ENCODE assay signal across 8 cellular contexts in genomic region chr13:28423010-28423409, GRCh38.
DNase-seq lines count a peak whose midpoint lies in the region; ATAC-seq and TF ChIP-seq lines count a peak whose summit lies in the region.

No MANE protein-coding gene starts in this region.

- CTCF ChIA-PET in CD8-positive, alpha-beta memory T cell (lab: Charles Lee): no interaction called here

- TF ChIP-seq EP300 in gastroesophageal sphincter (IDR thresholded peaks at IDR 0.05): no peak

- no peaks in the 10 kb centered on the region for H3K9me2 ChIP-seq in Loucy (replicated peaks; ENCODE audit: low read depth, low read length)

- no peaks in the 10 kb centered on the region for H3K9me3 ChIP-seq in CD8-positive, alpha-beta memory T cell (ENCODE audit: low read length)
- H3K9me3 ChIP-seq in Loucy (ENCODE audit: insufficient read depth, low read depth, low read length): no peaks in the 10 kb centered on the region
- no peaks in the 10 kb centered on the region for H3K9me3 ChIP-seq in gastroesophageal sphincter

- peak overlapping the region; percentile 89 for H3K4me2 ChIP-seq in Loucy (ENCODE audit: low read depth, low read length, poor library complexity, severe bottlenecking)

- ATAC-seq in GM19468 (IDR thresholded peaks at IDR 0.05; ENCODE audit: extremely low read depth, unreplicated experiment): peak; percentile 55
- ATAC-seq in gastroesophageal sphincter: peak; percentile 53
- ATAC-seq in HG03520 (IDR thresholded peaks at IDR 0.05; ENCODE audit: unreplicated experiment): no peak

- H3K4me3 ChIP-seq in CD8-positive, alpha-beta memory T cell (ENCODE audit: low read length): no peak overlapping the region
- H3K4me3 ChIP-seq in Loucy (ENCODE audit: low read length, poor library complexity, severe bottlenecking): peak overlapping the region; percentile 71
- no peak overlapping the region for H3K4me3 ChIP-seq in gastroesophageal sphincter

- H3K4me1 Mint-ChIP-seq in CD8-positive, alpha-beta memory T cell: peaks cover 13 to 15% (median 15%) of the 10 kb centered on the region in 3 donors
- peaks cover 12% of the 10 kb centered on the region for H3K4me1 Mint-ChIP-seq in nephron progenitor cell

- H3K36me3 ChIP-seq in CD8-positive, alpha-beta memory T cell (ENCODE audit: insufficient read depth, low read length): no peaks in the 10 kb centered on the region
- H3K36me3 ChIP-seq in Loucy (ENCODE audit: insufficient read depth, low read length) (peaks cover 70% of the 10 kb centered on the region), gastroesophageal sphincter (no peaks in the 10 kb centered on the region)

- H3F3A ChIP-seq in Loucy (ENCODE audit: low read depth): no peaks in the 10 kb centered on the region

- no peak overlapping the region for H3K27ac ChIP-seq in CD8-positive, alpha-beta memory T cell (ENCODE audit: low read depth, low read length)
- H3K27ac ChIP-seq in gastroesophageal sphincter: no peak overlapping the region

- H4K20me1 ChIP-seq in Loucy (ENCODE audit: insufficient read depth, low read length, poor library complexity, severe bottlenecking): no peaks in the 10 kb centered on the region

- H3K4me3 Mint-ChIP-seq in CD8-positive, alpha-beta memory T cell: peak overlapping the region in 6 of 7 donors; percentile 8 to 65 (median 42)
- no peak overlapping the region for H3K4me3 Mint-ChIP-seq in nephron progenitor cell

- no peaks in the 10 kb centered on the region for H3K27me3 ChIP-seq in CD8-positive, alpha-beta memory T cell (ENCODE audit: insufficient read depth, low read length, poor library complexity, severe bottlenecking)
- H3K27me3 ChIP-seq in Loucy (ENCODE audit: insufficient read depth, low read length, poor library complexity, severe bottlenecking): no peaks in the 10 kb centered on the region
- H3K27me3 ChIP-seq in gastroesophageal sphincter: no peaks in the 10 kb centered on the region

- H3K27ac Mint-ChIP-seq in CD8-positive, alpha-beta memory T cell: peak overlapping the region in 5 of 8 donors; percentile 21 to 52 (median 37)
- no peak overlapping the region for H3K27ac Mint-ChIP-seq in nephron progenitor cell

- 63% methylated on average over 5 of the region's 5 CpGs; no CpG with 5 or more reads in 1 of the 2 donors for WGBS in gastroesophageal sphincter (ENCODE audit: low coverage in 1 of 2), 2 donors

- H3K9ac ChIP-seq in Loucy (ENCODE audit: low read depth, low read length, poor library complexity, severe bottlenecking): peak overlapping the region; percentile 79

- H3K4me1 ChIP-seq in CD8-positive, alpha-beta memory T cell (ENCODE audit: insufficient read depth, low read length): peaks cover 11% of the 10 kb centered on the region
- H3K4me1 ChIP-seq in Loucy (ENCODE audit: insufficient read depth, low read length, poor library complexity, severe bottlenecking) (peaks cover 48% of the 10 kb centered on the region), gastroesophageal sphincter (no peaks in the 10 kb centered on the region)

- no peak for TF ChIP-seq CTCF in Loucy (conservative IDR thresholded peaks at IDR 0.05; ENCODE audit: low read length)
- TF ChIP-seq CTCF in gastroesophageal sphincter (IDR thresholded peaks at IDR 0.05): no peak
- no peak for TF ChIP-seq CTCF in nephron progenitor cell (IDR thresholded peaks at IDR 0.05)

- no peaks in the 10 kb centered on the region for H3K9me3 Mint-ChIP-seq in CD8-positive, alpha-beta memory T cell
- H3K9me3 Mint-ChIP-seq in nephron progenitor cell: no peaks in the 10 kb centered on the region

- no peak overlapping the region for H2AFZ ChIP-seq in Loucy (ENCODE audit: low read length)

- H3K27me3 Mint-ChIP-seq in CD8-positive, alpha-beta memory T cell: peaks cover 0 to 31% of the 10 kb centered on the region in 2 donors
- H3K27me3 Mint-ChIP-seq in nephron progenitor cell (ENCODE audit: low read depth, poor library complexity): no peaks in the 10 kb centered on the region

- peaks cover 45% of the 10 kb centered on the region for H3K79me2 ChIP-seq in Loucy (ENCODE audit: insufficient read depth, low read length)

- DNase-seq in CD8-positive, alpha-beta memory T cell: peak in 2 of 5 donors; percentile 6 to 13
- DNase-seq in ecto neural progenitor cell (ENCODE audit: low spot score) (no peak), nephron progenitor cell (no peak), NCI-H146 treated with DMSO at 0.1 percent for 48 hours (lab: John Stamatoyannopoulos, UW; ENCODE audit: unreplicated experiment) (no peak)

- POLR2A ChIA-PET in CD8-positive, alpha-beta memory T cell (lab: Charles Lee): no interaction called here

- TF ChIP-seq POLR2A in gastroesophageal sphincter (IDR thresholded peaks at IDR 0.05): no peak

- no peaks in the 10 kb centered on the region for H3K36me3 Mint-ChIP-seq in CD8-positive, alpha-beta memory T cell
- H3K36me3 Mint-ChIP-seq in nephron progenitor cell (ENCODE audit: low read depth): peaks cover 6% of the 10 kb centered on the region
